Comparison of ENCODE assay signal across 23 cellular contexts in the genomic region with DNA sequence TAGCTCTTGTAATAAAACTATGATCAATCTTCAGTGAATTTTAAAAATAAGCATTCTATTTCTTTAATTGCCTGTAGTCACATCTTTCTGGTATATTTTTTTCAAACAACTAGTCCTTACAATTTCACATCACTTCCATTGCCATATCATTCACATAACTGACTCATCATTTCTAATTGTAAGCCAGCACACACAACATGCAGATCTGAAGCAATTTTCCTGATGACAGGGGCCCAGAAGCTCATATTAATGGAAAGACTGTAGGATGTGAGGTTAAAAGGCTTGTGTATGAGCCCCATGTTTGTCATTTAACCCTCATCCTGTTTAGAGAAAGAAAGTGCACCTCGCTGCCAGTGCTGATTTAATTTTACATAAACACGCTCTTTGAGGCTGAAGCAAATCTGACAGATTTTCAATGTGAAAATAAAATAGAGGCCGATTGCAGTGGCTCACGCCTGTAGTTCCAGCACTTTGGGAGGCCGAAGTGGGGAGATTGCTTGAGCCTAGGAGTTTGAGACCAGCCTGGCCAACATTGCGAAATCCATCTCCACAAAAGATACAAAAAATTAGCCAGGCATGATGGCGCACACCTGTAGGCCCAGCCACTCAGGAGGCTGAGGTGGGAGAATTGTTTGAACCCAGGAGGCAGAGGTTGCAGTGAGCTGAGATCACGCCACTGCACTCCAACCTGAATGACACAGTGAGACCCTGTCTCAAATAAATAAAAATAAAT. TPM values are rescaled to one million over a fixed set of nuclear protein-coding genes. Genes with fewer than 3 reads are reported as not detected.
DNase-seq lines count a peak whose midpoint lies in the region; ATAC-seq and TF ChIP-seq lines count a peak whose summit lies in the region.
"Had no signal": no experiment of that assay in that cellular context is flagged by ENCODE, and none has a peak within 500 bp of the region (broad histone marks: within the 10 kb centered on the region; RNA-seq: fewer than 3 reads in every experiment).

No MANE protein-coding gene starts in this region.

- H3K9me3 ChIP-seq in AG04450 (ENCODE audit: control insufficient read depth, insufficient read depth, low read length) (no peaks in the 10 kb centered on the region), GM23248 (ENCODE audit: low read depth) (no peaks in the 10 kb centered on the region)
- H3K9me3 ChIP-seq: Peyer's patch, uterus had no signal

- no peaks in the 10 kb centered on the region for H3K9me2 ChIP-seq in GM23248 (ENCODE audit: insufficient read depth)

- intact Hi-C loops in activated T-helper 2 cell treated with anti-CD3 and anti-CD28 coated beads, Interferon-gamma antibody, Interleukin-2, Interleukin-4, amounts not matched to agents 10 μg/mL and 5 μg/mL and 100 μg/mL, durations not matched to agents 14 hours and 24 hours and 36 hours (cut with micrococcal nuclease) = loop anchor here (10.0 kb wide), 2 partner anchors 858 to 888 kb away; partner anchors contain the start of gene HIVEP2

- CTCF ChIA-PET in AG04450 (lab: Charles Lee) = interaction anchor here (0.8 to 0.9 kb wide), 2 partner anchors 159 to 227 kb away, joined by 3 read pairs; no protein-coding TSS in a partner anchor

- H3K27me3 Mint-ChIP-seq in activated T-helper 2 cell treated with anti-CD3 and anti-CD28 coated beads, Interferon-gamma antibody, Interleukin-2, Interleukin-4, amounts not matched to agents 10 μg/mL and 5 μg/mL and 100 μg/mL, durations not matched to agents 14 hours and 24 hours and 36 hours (ENCODE audit: low read depth) = no peaks in the 10 kb centered on the region
- no peaks in the 10 kb centered on the region for H3K27me3 Mint-ChIP-seq in osteocyte (ENCODE audit: unreplicated experiment)
- H3K27me3 Mint-ChIP-seq: brain; memory B cell; naive thymus-derived CD8-positive, alpha-beta T cell had no signal

- H4K20me1 ChIP-seq in GM23248 (ENCODE audit: insufficient read depth) = no peaks in the 10 kb centered on the region

- TF ChIP-seq CTCF in AG04450 (IDR thresholded peaks at IDR 0.05; ENCODE audit: low read depth, low read length) (no peak), osteocyte (IDR thresholded peaks at IDR 0.05) (no peak)

- H3K9me3 Mint-ChIP-seq in activated T-helper 2 cell treated with anti-CD3 and anti-CD28 coated beads, Interferon-gamma antibody, Interleukin-2, Interleukin-4, amounts not matched to agents 10 μg/mL and 5 μg/mL and 100 μg/mL, durations not matched to agents 14 hours and 24 hours and 36 hours = peaks cover 40% of the 10 kb centered on the region
- H3K9me3 Mint-ChIP-seq in osteocyte (ENCODE audit: unreplicated experiment) = peaks cover 15% of the 10 kb centered on the region

- H3K4me3 ChIP-seq in AG04450 (ENCODE audit: low read depth, low read length) (no peak overlapping the region), GM23248 (no peak overlapping the region)
- H3K4me3 ChIP-seq: heart right ventricle, Peyer's patch, uterus had no signal

- 95 to 96% methylated on average over 8 of the region's 8 CpGs for WGBS in GM23248 (ENCODE audit: low coverage in 1 of 2, low lambda C conversion rate in 2 of 2, missing lambda C conversion rate in 2 of 2), 2 experiments

- peaks cover 7% of the 10 kb centered on the region; the same call in 1 of the 2 replicates for H3K36me3 ChIP-seq in GM23248 (ENCODE audit: low read depth)
- H3K36me3 ChIP-seq: uterus had no signal

- H3K4me3 Mint-ChIP-seq in activated T-helper 2 cell treated with anti-CD3 and anti-CD28 coated beads, Interferon-gamma antibody, Interleukin-2, Interleukin-4, amounts not matched to agents 10 μg/mL and 5 μg/mL and 100 μg/mL, durations not matched to agents 14 hours and 24 hours and 36 hours (ENCODE audit: low read depth) = no peak overlapping the region
- no peak overlapping the region for H3K4me3 Mint-ChIP-seq in osteocyte (ENCODE audit: unreplicated experiment)
- H3K4me3 Mint-ChIP-seq: activated naive CD4-positive, alpha-beta T cell treated with anti-CD3 and anti-CD28 coated beads for 36 hours; brain; memory B cell; naive thymus-derived CD8-positive, alpha-beta T cell had no signal

- H3K27me3 ChIP-seq in AG04450 (ENCODE audit: control insufficient read depth, insufficient read depth, low read length) = no peaks in the 10 kb centered on the region
- H3K27me3 ChIP-seq in GM23248 (replicated peaks; ENCODE audit: insufficient read depth) = no peaks in the 10 kb centered on the region
- H3K27me3 ChIP-seq: heart right ventricle, Peyer's patch, uterus had no signal

- H3K27ac ChIP-seq in AG04450 (ENCODE audit: low read depth, low read length) (no peak overlapping the region), GM23248 (no peak overlapping the region)
- H3K27ac ChIP-seq: Peyer's patch, uterus had no signal

- in situ Hi-C loops in GM23248 (cut with MboI) = no loop called here

- no peak overlapping the region for H3K9ac ChIP-seq in GM23248

- H3F3A ChIP-seq in GM23248 (ENCODE audit: insufficient read depth) = peaks cover 22% of the 10 kb centered on the region; the same call in 1 of the 2 replicates

- H3K27ac Mint-ChIP-seq in activated T-helper 2 cell treated with anti-CD3 and anti-CD28 coated beads, Interferon-gamma antibody, Interleukin-2, Interleukin-4, amounts not matched to agents 10 μg/mL and 5 μg/mL and 100 μg/mL, durations not matched to agents 14 hours and 24 hours and 36 hours = peak overlapping the region; percentile 81
- no peak overlapping the region for H3K27ac Mint-ChIP-seq in osteocyte (ENCODE audit: unreplicated experiment)
- H3K27ac Mint-ChIP-seq: activated naive CD4-positive, alpha-beta T cell treated with anti-CD3 and anti-CD28 coated beads for 36 hours; memory B cell; naive thymus-derived CD8-positive, alpha-beta T cell had no signal

- H3K4me1 ChIP-seq in GM23248 (ENCODE audit: insufficient read depth) = peaks cover 17% of the 10 kb centered on the region
- H3K4me1 ChIP-seq: Peyer's patch, uterus had no signal

- ATAC-seq in GM21717 (IDR thresholded peaks at IDR 0.05; ENCODE audit: unreplicated experiment) = no peak
- ATAC-seq: esophagus mucosa; heart right ventricle; naive thymus-derived CD8-positive, alpha-beta T cell; SK-N-SH treated with all-trans-retinoic acid at 6 μM for 48 hours had no signal

- DNase-seq in AG04450 (ENCODE audit: low read depth, low spot score) = peak; percentile 4
- DNase-seq in GM23248 = peak; percentile 63
- no peak for DNase-seq in activated T-helper 2 cell treated with anti-CD3 and anti-CD28 coated beads, Interferon-gamma antibody, Interleukin-2, Interleukin-4, amounts not matched to agents 10 μg/mL and 5 μg/mL and 100 μg/mL, durations not matched to agents 14 hours and 24 hours and 36 hours (ENCODE audit: low spot score)
- peak; percentile 38 for DNase-seq in fibroblast of gingiva (ENCODE audit: low read depth)
- DNase-seq in glomerular visceral epithelial cell (ENCODE audit: extremely low spot score) = no peak
- no peak for DNase-seq in osteocyte (ENCODE audit: extremely low spot score, unreplicated experiment)
- no peak for DNase-seq in OCI-M2 (lab: John Stamatoyannopoulos, UW; ENCODE audit: unreplicated experiment)
- DNase-seq: activated CD4-positive, alpha-beta T cell treated with anti-CD3 and anti-CD28 coated beads for 1 hour; activated naive CD4-positive, alpha-beta T cell treated with anti-CD3 and anti-CD28 coated beads for 36 hours; Calu3; heart right ventricle; naive thymus-derived CD8-positive, alpha-beta T cell; Peyer's patch; posterior cingulate gyrus; stimulated activated CD4-positive, alpha-beta T cell treated with anti-CD3 and anti-CD28 coated beads, Interleukin-2, amount 100 ng/mL, for 48 hours; substantia nigra; T-helper 9 cell; uterus had no signal

- peaks cover 50% of the 10 kb centered on the region for H3K4me1 Mint-ChIP-seq in activated T-helper 2 cell treated with anti-CD3 and anti-CD28 coated beads, Interferon-gamma antibody, Interleukin-2, Interleukin-4, amounts not matched to agents 10 μg/mL and 5 μg/mL and 100 μg/mL, durations not matched to agents 14 hours and 24 hours and 36 hours (ENCODE audit: low read depth)
- peaks cover 42% of the 10 kb centered on the region for H3K4me1 Mint-ChIP-seq in osteocyte (ENCODE audit: unreplicated experiment)
- H3K4me1 Mint-ChIP-seq: brain, memory B cell had no signal

- no peak overlapping the region for H2AFZ ChIP-seq in GM23248

- no peak overlapping the region for H3K4me2 ChIP-seq in GM23248 (ENCODE audit: unreplicated experiment)

- POLR2A ChIA-PET in AG04450 (lab: Yijun Ruan, JAX) = interaction anchor here (1.0 kb wide), 1 partner anchor 40 kb away, joined by 3 read pairs; the partner anchor contains the start of gene LTV1

- H3K79me2 ChIP-seq in GM23248 (ENCODE audit: insufficient read depth) = 0 out of 2 replicates have a peak, but pooled peaks cover 16% of the 10 kb centered on the region

- H3K36me3 Mint-ChIP-seq in activated T-helper 2 cell treated with anti-CD3 and anti-CD28 coated beads, Interferon-gamma antibody, Interleukin-2, Interleukin-4, amounts not matched to agents 10 μg/mL and 5 μg/mL and 100 μg/mL, durations not matched to agents 14 hours and 24 hours and 36 hours (ENCODE audit: low read depth) = peaks cover 71% of the 10 kb centered on the region
- H3K36me3 Mint-ChIP-seq in osteocyte (ENCODE audit: unreplicated experiment) = peaks cover 74% of the 10 kb centered on the region

RNA-seq across cellular contexts. Expression of gene LTV1, which starts 40.1 kb away (rescaled TPM):
- 22.8 and 28.2 TPM in 2 replicates for polyA plus RNA-seq in AG04450 (2011; rRNA removed)
- 5.7 and 9.9 TPM in 2 replicates for polyA minus RNA-seq in AG04450 (2011; rRNA and poly(A)+ RNA removed)
- 13.3 and 17.9 TPM in 2 replicates for total RNA-seq in GM23248 (2014; rRNA removed; shearing (Covaris generic))
- 33.6 and 35.3 TPM in 2 replicates for polyA plus RNA-seq in GM23248 (2016; fragmentation: Nextera tagmentation; extraction: Ambion mirVana)
- 41.2 and 44.7 TPM in 2 replicates for total RNA-seq in activated T-helper 2 cell treated with anti-CD3 and anti-CD28 coated beads, Interferon-gamma antibody, Interleukin-2, Interleukin-4, amounts not matched to agents 10 μg/mL and 5 μg/mL and 100 μg/mL, durations not matched to agents 14 hours and 24 hours and 36 hours
- total RNA-seq in osteocyte = 20.3 and 22.1 TPM in 2 replicates

Comparison
In these comparisons a context has a peak if more than half of its experiments do, and no peak if none do; other contexts are left out.
1. DNase-seq: peak in AG04450 (single experiment), GM23248 (single experiment) and fibroblast of gingiva (single experiment); none in activated T-helper 2 cell treated with anti-CD3 and anti-CD28 coated beads, Interferon-gamma antibody, Interleukin-2, Interleukin-4, amounts not matched to agents 10 μg/mL and 5 μg/mL and 100 μg/mL, durations not matched to agents 14 hours and 24 hours and 36 hours (single experiment), glomerular visceral epithelial cell (single experiment), osteocyte (single experiment) and OCI-M2 (single experiment).